ENCODE assay signal across 2 cellular contexts in genomic region chr4:54585321-54586000, GRCh38.
TF ChIP-seq lines count a peak whose summit lies in the region.

No MANE protein-coding gene starts in this region.

TF ChIP-seq in IMR-90, 13 proteins besides CTCF, POLR2A, EP300 and RAD21:
- TF ChIP-seq, protein P1, sequence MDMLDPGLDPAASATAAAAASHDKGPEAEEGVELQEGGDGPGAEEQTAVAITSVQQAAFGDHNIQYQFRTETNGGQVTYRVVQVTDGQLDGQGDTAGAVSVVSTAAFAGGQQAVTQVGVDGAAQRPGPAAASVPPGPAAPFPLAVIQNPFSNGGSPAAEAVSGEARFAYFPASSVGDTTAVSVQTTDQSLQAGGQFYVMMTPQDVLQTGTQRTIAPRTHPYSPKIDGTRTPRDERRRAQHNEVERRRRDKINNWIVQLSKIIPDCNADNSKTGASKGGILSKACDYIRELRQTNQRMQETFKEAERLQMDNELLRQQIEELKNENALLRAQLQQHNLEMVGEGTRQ (IDR thresholded peaks at IDR 0.05; ENCODE audit: low read depth, low read length): no peak
- TF ChIP-seq MXI1 (IDR thresholded peaks at IDR 0.05; ENCODE audit: borderline replicate concordance, low read depth, low read length) (no peak), MAZ (IDR thresholded peaks at IDR 0.05; ENCODE audit: borderline replicate concordance, low read depth, low read length) (no peak)
TF ChIP-seq in IMR-90: peak in this region for 0.

TF ChIP-seq in K562, 482 proteins besides CTCF, POLR2A, EP300 and RAD21 (continues in another document):
- TF ChIP-seq NR2F6 (CRISPR knock-in tag; IDR thresholded peaks at IDR 0.05): no peak
- peak; percentile 33; the same call in 1 of the 2 replicates for TF ChIP-seq NFRKB (IDR thresholded peaks at IDR 0.05; ENCODE audit: low read depth)
- no peak for TF ChIP-seq PHF8 (IDR thresholded peaks at IDR 0.05; ENCODE audit: borderline replicate concordance, low read length)
- TF ChIP-seq ZNF239 (CRISPR knock-in tag; IDR thresholded peaks at IDR 0.05): no peak
- no peak for TF ChIP-seq NR2C1 (IDR thresholded peaks at IDR 0.05)
- TF ChIP-seq NR2C1 (tag; IDR thresholded peaks at IDR 0.05): no peak
- peak in 1 of 2 experiments; percentile 64; a peak in 1 of 4 replicates for TF ChIP-seq RCOR1 (IDR thresholded peaks at IDR 0.05; ENCODE audit: borderline replicate concordance in 1 of 2, low read depth in 2 of 2, low read length in 2 of 2)
- no peak for TF ChIP-seq SOX6 (IDR thresholded peaks at IDR 0.05)
- TF ChIP-seq, protein P2, sequence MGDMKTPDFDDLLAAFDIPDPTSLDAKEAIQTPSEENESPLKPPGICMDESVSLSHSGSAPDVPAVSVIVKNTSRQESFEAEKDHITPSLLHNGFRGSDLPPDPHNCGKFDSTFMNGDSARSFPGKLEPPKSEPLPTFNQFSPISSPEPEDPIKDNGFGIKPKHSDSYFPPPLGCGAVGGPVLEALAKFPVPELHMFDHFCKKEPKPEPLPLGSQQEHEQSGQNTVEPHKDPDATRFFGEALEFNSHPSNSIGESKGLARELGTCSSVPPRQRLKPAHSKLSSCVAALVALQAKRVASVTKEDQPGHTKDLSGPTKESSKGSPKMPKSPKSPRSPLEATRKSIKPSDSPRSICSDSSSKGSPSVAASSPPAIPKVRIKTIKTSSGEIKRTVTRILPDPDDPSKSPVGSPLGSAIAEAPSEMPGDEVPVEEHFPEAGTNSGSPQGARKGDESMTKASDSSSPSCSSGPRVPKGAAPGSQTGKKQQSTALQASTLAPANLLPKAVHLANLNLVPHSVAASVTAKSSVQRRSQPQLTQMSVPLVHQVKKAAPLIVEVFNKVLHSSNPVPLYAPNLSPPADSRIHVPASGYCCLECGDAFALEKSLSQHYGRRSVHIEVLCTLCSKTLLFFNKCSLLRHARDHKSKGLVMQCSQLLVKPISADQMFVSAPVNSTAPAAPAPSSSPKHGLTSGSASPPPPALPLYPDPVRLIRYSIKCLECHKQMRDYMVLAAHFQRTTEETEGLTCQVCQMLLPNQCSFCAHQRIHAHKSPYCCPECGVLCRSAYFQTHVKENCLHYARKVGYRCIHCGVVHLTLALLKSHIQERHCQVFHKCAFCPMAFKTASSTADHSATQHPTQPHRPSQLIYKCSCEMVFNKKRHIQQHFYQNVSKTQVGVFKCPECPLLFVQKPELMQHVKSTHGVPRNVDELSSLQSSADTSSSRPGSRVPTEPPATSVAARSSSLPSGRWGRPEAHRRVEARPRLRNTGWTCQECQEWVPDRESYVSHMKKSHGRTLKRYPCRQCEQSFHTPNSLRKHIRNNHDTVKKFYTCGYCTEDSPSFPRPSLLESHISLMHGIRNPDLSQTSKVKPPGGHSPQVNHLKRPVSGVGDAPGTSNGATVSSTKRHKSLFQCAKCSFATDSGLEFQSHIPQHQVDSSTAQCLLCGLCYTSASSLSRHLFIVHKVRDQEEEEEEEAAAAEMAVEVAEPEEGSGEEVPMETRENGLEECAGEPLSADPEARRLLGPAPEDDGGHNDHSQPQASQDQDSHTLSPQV (IDR thresholded peaks at IDR 0.05): peak; percentile 40
- no peak for TF ChIP-seq MYBL2 (IDR thresholded peaks at IDR 0.05; ENCODE audit: low read depth)
- TF ChIP-seq MYBL2 (CRISPR knock-in tag; IDR thresholded peaks at IDR 0.05; ENCODE audit: borderline replicate concordance): no peak
- no peak for TF ChIP-seq ARHGAP35 (IDR thresholded peaks at IDR 0.05; ENCODE audit: partially characterized antibody)
- TF ChIP-seq, protein P3, sequence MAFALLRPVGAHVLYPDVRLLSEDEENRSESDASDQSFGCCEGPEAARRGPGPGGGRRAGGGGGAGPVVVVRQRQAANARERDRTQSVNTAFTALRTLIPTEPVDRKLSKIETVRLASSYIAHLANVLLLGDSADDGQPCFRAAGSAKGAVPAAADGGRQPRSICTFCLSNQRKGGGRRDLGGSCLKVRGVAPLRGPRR (CRISPR knock-in tag; IDR thresholded peaks at IDR 0.05): no peak
- peak; percentile 92 for TF ChIP-seq JUN (IDR thresholded peaks at IDR 0.05; ENCODE audit: borderline replicate concordance, low read depth, low read length)
- TF ChIP-seq JUN (CRISPR knock-in tag; IDR thresholded peaks at IDR 0.05; ENCODE audit: borderline replicate concordance): no peak
- no peak for TF ChIP-seq TCFL5 (CRISPR knock-in tag; conservative IDR thresholded peaks at IDR 0.05)
- TF ChIP-seq SETDB1 (IDR thresholded peaks at IDR 0.05; ENCODE audit: low read length): no peak
- peak; percentile 82 for TF ChIP-seq ARID1B (IDR thresholded peaks at IDR 0.05)
- TF ChIP-seq MBD1 (CRISPR knock-in tag; IDR thresholded peaks at IDR 0.05): no peak
- TF ChIP-seq, protein P4, sequence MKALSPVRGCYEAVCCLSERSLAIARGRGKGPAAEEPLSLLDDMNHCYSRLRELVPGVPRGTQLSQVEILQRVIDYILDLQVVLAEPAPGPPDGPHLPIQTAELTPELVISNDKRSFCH (CRISPR knock-in tag; IDR thresholded peaks at IDR 0.05): no peak
- TF ChIP-seq, protein P4 (tag; IDR thresholded peaks at IDR 0.05): peak; percentile 78; the same call in 1 of the 2 replicates
- TF ChIP-seq JUND (IDR thresholded peaks at IDR 0.05; ENCODE audit: borderline replicate concordance, low read depth, low read length): peak; percentile 97
- TF ChIP-seq JUND (tag; IDR thresholded peaks at IDR 0.05; ENCODE audit: borderline replicate concordance, low read depth, low read length): peak; percentile 96
- no peak for TF ChIP-seq GABPB1 (CRISPR knock-in tag; IDR thresholded peaks at IDR 0.05)
- peak; percentile 96 for TF ChIP-seq FOSL1 (tag; conservative IDR thresholded peaks at IDR 0.05)
- TF ChIP-seq, protein P5, sequence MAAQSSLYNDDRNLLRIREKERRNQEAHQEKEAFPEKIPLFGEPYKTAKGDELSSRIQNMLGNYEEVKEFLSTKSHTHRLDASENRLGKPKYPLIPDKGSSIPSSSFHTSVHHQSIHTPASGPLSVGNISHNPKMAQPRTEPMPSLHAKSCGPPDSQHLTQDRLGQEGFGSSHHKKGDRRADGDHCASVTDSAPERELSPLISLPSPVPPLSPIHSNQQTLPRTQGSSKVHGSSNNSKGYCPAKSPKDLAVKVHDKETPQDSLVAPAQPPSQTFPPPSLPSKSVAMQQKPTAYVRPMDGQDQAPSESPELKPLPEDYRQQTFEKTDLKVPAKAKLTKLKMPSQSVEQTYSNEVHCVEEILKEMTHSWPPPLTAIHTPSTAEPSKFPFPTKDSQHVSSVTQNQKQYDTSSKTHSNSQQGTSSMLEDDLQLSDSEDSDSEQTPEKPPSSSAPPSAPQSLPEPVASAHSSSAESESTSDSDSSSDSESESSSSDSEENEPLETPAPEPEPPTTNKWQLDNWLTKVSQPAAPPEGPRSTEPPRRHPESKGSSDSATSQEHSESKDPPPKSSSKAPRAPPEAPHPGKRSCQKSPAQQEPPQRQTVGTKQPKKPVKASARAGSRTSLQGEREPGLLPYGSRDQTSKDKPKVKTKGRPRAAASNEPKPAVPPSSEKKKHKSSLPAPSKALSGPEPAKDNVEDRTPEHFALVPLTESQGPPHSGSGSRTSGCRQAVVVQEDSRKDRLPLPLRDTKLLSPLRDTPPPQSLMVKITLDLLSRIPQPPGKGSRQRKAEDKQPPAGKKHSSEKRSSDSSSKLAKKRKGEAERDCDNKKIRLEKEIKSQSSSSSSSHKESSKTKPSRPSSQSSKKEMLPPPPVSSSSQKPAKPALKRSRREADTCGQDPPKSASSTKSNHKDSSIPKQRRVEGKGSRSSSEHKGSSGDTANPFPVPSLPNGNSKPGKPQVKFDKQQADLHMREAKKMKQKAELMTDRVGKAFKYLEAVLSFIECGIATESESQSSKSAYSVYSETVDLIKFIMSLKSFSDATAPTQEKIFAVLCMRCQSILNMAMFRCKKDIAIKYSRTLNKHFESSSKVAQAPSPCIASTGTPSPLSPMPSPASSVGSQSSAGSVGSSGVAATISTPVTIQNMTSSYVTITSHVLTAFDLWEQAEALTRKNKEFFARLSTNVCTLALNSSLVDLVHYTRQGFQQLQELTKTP (IDR thresholded peaks at IDR 0.05; ENCODE audit: low read depth in 1 of 2, partially characterized antibody in 2 of 2): no peak
- TF ChIP-seq KDM1A (IDR thresholded peaks at IDR 0.05): peak; percentile 22 to 37; a peak in 2 of 4 replicates
- TF ChIP-seq PHF20 (IDR thresholded peaks at IDR 0.05; ENCODE audit: partially characterized antibody): no peak
- no peak for TF ChIP-seq ZHX1 (conservative IDR thresholded peaks at IDR 0.05; ENCODE audit: low read length)
- TF ChIP-seq EP400 (IDR thresholded peaks at IDR 0.05): 0 out of 2 replicates have a peak, but pooled peaks have one; percentile 22
- peak; percentile 64 for TF ChIP-seq HMBOX1 (IDR thresholded peaks at IDR 0.05)
- peak; percentile 72; the same call in 1 of the 2 replicates for TF ChIP-seq JUNB (CRISPR knock-in tag; conservative IDR thresholded peaks at IDR 0.05)
- no peak for TF ChIP-seq BDP1 (IDR thresholded peaks at IDR 0.05; ENCODE audit: insufficient read depth, insufficient read length)
- no peak for TF ChIP-seq NUFIP1 (IDR thresholded peaks at IDR 0.05; ENCODE audit: partially characterized antibody)
- TF ChIP-seq EGR1 (conservative IDR thresholded peaks at IDR 0.05): peak; percentile 71
- TF ChIP-seq, protein P6, sequence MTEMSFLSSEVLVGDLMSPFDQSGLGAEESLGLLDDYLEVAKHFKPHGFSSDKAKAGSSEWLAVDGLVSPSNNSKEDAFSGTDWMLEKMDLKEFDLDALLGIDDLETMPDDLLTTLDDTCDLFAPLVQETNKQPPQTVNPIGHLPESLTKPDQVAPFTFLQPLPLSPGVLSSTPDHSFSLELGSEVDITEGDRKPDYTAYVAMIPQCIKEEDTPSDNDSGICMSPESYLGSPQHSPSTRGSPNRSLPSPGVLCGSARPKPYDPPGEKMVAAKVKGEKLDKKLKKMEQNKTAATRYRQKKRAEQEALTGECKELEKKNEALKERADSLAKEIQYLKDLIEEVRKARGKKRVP (CRISPR knock-in tag; IDR thresholded peaks at IDR 0.05): 0 out of 2 replicates have a peak, but pooled peaks have one; percentile 32
- TF ChIP-seq HDAC8 (tag; IDR thresholded peaks at IDR 0.05): no peak
- TF ChIP-seq PTRF (tag; IDR thresholded peaks at IDR 0.05): no peak
- TF ChIP-seq MTA1 (IDR thresholded peaks at IDR 0.05; ENCODE audit: borderline replicate concordance): no peak
- no peak for TF ChIP-seq THRA (IDR thresholded peaks at IDR 0.05)
- no peak for TF ChIP-seq CHD4 (IDR thresholded peaks at IDR 0.05; ENCODE audit: insufficient read depth, insufficient replicate concordance, low read depth, low read length, poor library complexity, severe bottlenecking)
- TF ChIP-seq CBFA2T3 (IDR thresholded peaks at IDR 0.05): peak; percentile 10
- 0 out of 2 replicates have a peak, but pooled peaks have one; percentile 16 for TF ChIP-seq TCF3 (CRISPR knock-in tag; IDR thresholded peaks at IDR 0.05)
- peak; percentile 87 for TF ChIP-seq DPF2 (IDR thresholded peaks at IDR 0.05)
